Comparison of ENCODE assay signal across 16 cellular contexts in genomic region chr22:49547751-49548239, GRCh38.
"Had no signal": no experiment of that assay in that cellular context is flagged by ENCODE, and none has a peak within 500 bp of the region (broad histone marks: within the 10 kb centered on the region; RNA-seq: fewer than 3 reads in every experiment).

No MANE protein-coding gene starts in this region.

- H3K27me3 Mint-ChIP-seq: activated CD4-positive, alpha-beta T cell treated with anti-CD3 and anti-CD28 coated beads, Interleukin-2, amount 10 ng/mL, durations not matched to agents 7 days and 5 days; activated naive CD4-positive, alpha-beta T cell treated with anti-CD3 and anti-CD28 coated beads, Interleukin-2, amount 50 U/mL, for 24 hours; dendritic cell treated with granulocyte-macrophage colony-stimulating factor and Interleukin-4, amounts not matched to agents 40 ng/mL and 50 ng/mL, for 4 days; effector memory CD8-positive, alpha-beta T cell; stimulated activated naive CD8-positive, alpha-beta T cell treated with anti-CD3 and anti-CD28 coated beads, Interleukin-15, amount 100 ng/mL, for 72 hours had no signal

- H3K4me3 ChIP-seq: gastroesophageal sphincter, SK-N-MC had no signal

- H3K27ac ChIP-seq: gastroesophageal sphincter, SK-N-MC had no signal

- H3K27ac Mint-ChIP-seq: activated CD4-positive, alpha-beta T cell treated with anti-CD3 and anti-CD28 coated beads, Interleukin-2, amount 10 ng/mL, durations not matched to agents 7 days and 5 days; activated naive CD4-positive, alpha-beta T cell treated with anti-CD3 and anti-CD28 coated beads, Interleukin-2, amount 50 U/mL, for 24 hours; activated T-helper 2 cell treated with anti-CD3 and anti-CD28 coated beads, Interferon-gamma antibody, Interleukin-2, Interleukin-4, amounts not matched to agents 10 μg/mL and 5 μg/mL and 100 μg/mL, durations not matched to agents 14 hours and 24 hours and 36 hours; dendritic cell treated with granulocyte-macrophage colony-stimulating factor and Interleukin-4, amounts not matched to agents 40 ng/mL and 50 ng/mL, for 4 days; effector memory CD8-positive, alpha-beta T cell; nephron; stimulated activated naive CD8-positive, alpha-beta T cell treated with anti-CD3 and anti-CD28 coated beads, Interleukin-15, amount 100 ng/mL, for 72 hours; WTC11 had no signal

- H3K9me3 Mint-ChIP-seq: activated CD4-positive, alpha-beta T cell treated with anti-CD3 and anti-CD28 coated beads, Interleukin-2, amount 10 ng/mL, durations not matched to agents 7 days and 5 days had no signal

- H3K4me3 Mint-ChIP-seq: activated CD4-positive, alpha-beta T cell treated with anti-CD3 and anti-CD28 coated beads, Interleukin-2, amount 10 ng/mL, durations not matched to agents 7 days and 5 days; activated naive CD4-positive, alpha-beta T cell treated with anti-CD3 and anti-CD28 coated beads, Interleukin-2, amount 50 U/mL, for 24 hours; brain; dendritic cell treated with granulocyte-macrophage colony-stimulating factor and Interleukin-4, amounts not matched to agents 40 ng/mL and 50 ng/mL, for 4 days; effector memory CD8-positive, alpha-beta T cell; nephron; stimulated activated naive CD8-positive, alpha-beta T cell treated with anti-CD3 and anti-CD28 coated beads, Interleukin-15, amount 100 ng/mL, for 72 hours; WTC11 had no signal

- H3K4me1 Mint-ChIP-seq: activated CD4-positive, alpha-beta T cell treated with anti-CD3 and anti-CD28 coated beads, Interleukin-2, amount 10 ng/mL, durations not matched to agents 7 days and 5 days; activated naive CD4-positive, alpha-beta T cell treated with anti-CD3 and anti-CD28 coated beads, Interleukin-2, amount 50 U/mL, for 24 hours; nephron; stimulated activated naive CD8-positive, alpha-beta T cell treated with anti-CD3 and anti-CD28 coated beads, Interleukin-15, amount 100 ng/mL, for 72 hours had no signal

- H3K36me3 Mint-ChIP-seq: brain had no signal

- H3K36me3 ChIP-seq: gastroesophageal sphincter had no signal

- DNase-seq: activated CD4-positive, alpha-beta T cell treated with anti-CD3 and anti-CD28 coated beads, Interleukin-2, amount 10 ng/mL, durations not matched to agents 7 days and 5 days; amygdala; cerebellar nuclear complex; effector memory CD8-positive, alpha-beta T cell; kidney glomerular epithelial cell; mammary epithelial cell; stimulated activated CD4-positive, alpha-beta T cell treated with anti-CD3 and anti-CD28 coated beads, Interleukin-4, amount 100 ng/mL, for 4 hours; stimulated activated naive CD8-positive, alpha-beta T cell treated with anti-CD3 and anti-CD28 coated beads, Interleukin-15, amount 100 ng/mL, for 72 hours had no signal

- H3K4me1 ChIP-seq: gastroesophageal sphincter had no signal

- ATAC-seq: effector memory CD8-positive, alpha-beta T cell; gastroesophageal sphincter; stimulated activated naive CD8-positive, alpha-beta T cell treated with anti-CD3 and anti-CD28 coated beads, Interleukin-15, amount 100 ng/mL, for 72 hours had no signal
